ENCODE assay signal across 8 cellular contexts in genomic region chr4:89283226-89283974, GRCh38. TPM values are rescaled to one million over a fixed set of nuclear protein-coding genes. Genes with fewer than 3 reads are reported as not detected.
DNase-seq lines count a peak whose midpoint lies in the region; ATAC-seq and TF ChIP-seq lines count a peak whose summit lies in the region.

No MANE protein-coding gene starts in this region.

- H3K27me3 ChIP-seq in right atrium auricular region (no peaks in the 10 kb centered on the region), tibial nerve (no peaks in the 10 kb centered on the region), tibial artery (no peaks in the 10 kb centered on the region)

- DNase-seq in left ventricle myocardium superior (no peak), right atrium auricular region (ENCODE audit: low spot score) (no peak), kidney glomerular epithelial cell (lab: John Stamatoyannopoulos, UW) (peak; percentile 70), tibial nerve (ENCODE audit: low spot score in 2 of 2) (no peak), hippocampal formation (lab: John Stamatoyannopoulos, UW) (no peak), NCI-H2107 treated with DMSO at 0.1 percent for 48 hours (lab: John Stamatoyannopoulos, UW; ENCODE audit: unreplicated experiment) (no peak), tibial artery (no peak)
- no peak for DNase-seq in activated naive CD4-positive, alpha-beta T cell treated with anti-CD3 and anti-CD28 coated beads, Interleukin-2, amount 50 U/mL, for 72 hours (ENCODE audit: low spot score in 2 of 2)

- H3K36me3 ChIP-seq in right atrium auricular region (no peaks in the 10 kb centered on the region), tibial nerve (no peaks in the 10 kb centered on the region), tibial artery (no peaks in the 10 kb centered on the region)

- intact Hi-C loops in left ventricle myocardium superior (cut with micrococcal nuclease) (no loop called here), tibial artery (cut with DNase I; ENCODE audit: low total_unique reads) (no loop called here)

- TF ChIP-seq EP300 in tibial nerve (IDR thresholded peaks at IDR 0.05), result no peak

- no peak for TF ChIP-seq POLR2A in tibial nerve (IDR thresholded peaks at IDR 0.05)

- peaks cover 0 to 4% of the 10 kb centered on the region in 2 donors for H3K36me3 Mint-ChIP-seq in activated naive CD4-positive, alpha-beta T cell treated with anti-CD3 and anti-CD28 coated beads, Interleukin-2, amount 50 U/mL, for 72 hours

- WGBS in tibial nerve, 2 donors, result 86 to 90% methylated on average over 5 of the region's 5 CpGs

- peaks cover 0 to 9% of the 10 kb centered on the region in 2 donors for H3K4me1 ChIP-seq in right atrium auricular region
- peaks cover 0 to 10% (median 0%) of the 10 kb centered on the region in 4 donors for H3K4me1 ChIP-seq in tibial nerve
- no peaks in the 10 kb centered on the region for H3K4me1 ChIP-seq in tibial artery

- ATAC-seq in left ventricle myocardium superior, result peak; percentile 5
- ATAC-seq in activated naive CD4-positive, alpha-beta T cell treated with anti-CD3 and anti-CD28 coated beads, Interleukin-2, amount 50 U/mL, for 72 hours, result peak in 1 of 2 donors; percentile 34

- H3K27ac ChIP-seq in right atrium auricular region (no peak overlapping the region), tibial nerve (peak overlapping the region in 1 of 4 donors; percentile 36), tibial artery (no peak overlapping the region)

- no peaks in the 10 kb centered on the region for H3K9me3 ChIP-seq in right atrium auricular region
- no peaks in the 10 kb centered on the region for H3K9me3 ChIP-seq in tibial nerve
- no peaks in the 10 kb centered on the region for H3K9me3 ChIP-seq in tibial artery

- H3K27ac Mint-ChIP-seq in activated naive CD4-positive, alpha-beta T cell treated with anti-CD3 and anti-CD28 coated beads, Interleukin-2, amount 50 U/mL, for 72 hours, result peak overlapping the region; percentile 53 to 69

- no peak for TF ChIP-seq CTCF in right atrium auricular region (IDR thresholded peaks at IDR 0.05)
- TF ChIP-seq CTCF in tibial nerve (IDR thresholded peaks at IDR 0.05), result no peak
- no peak for TF ChIP-seq CTCF in tibial artery (IDR thresholded peaks at IDR 0.05)

- H3K4me3 ChIP-seq in right atrium auricular region (no peak overlapping the region), tibial nerve (no peak overlapping the region), tibial artery (no peak overlapping the region)

- no peaks in the 10 kb centered on the region for H3K9me3 Mint-ChIP-seq in activated naive CD4-positive, alpha-beta T cell treated with anti-CD3 and anti-CD28 coated beads, Interleukin-2, amount 50 U/mL, for 72 hours

RNA-seq across cellular contexts. Expression of gene GPRIN3, which starts 24.2 kb away (rescaled TPM):
- total RNA-seq in left ventricle myocardium superior (7.4 TPM), right atrium auricular region (1 to 10 TPM; 5.2 to 7.8 TPM), tibial nerve (1 to 10 TPM; 2.3 to 5.2 (median 4.6) TPM)
- total RNA-seq in activated naive CD4-positive, alpha-beta T cell treated with anti-CD3 and anti-CD28 coated beads, Interleukin-2, amount 50 U/mL, for 72 hours, result 10 to 100 TPM; 12.4 to 26.1 TPM
